30 cellular contexts compared by ENCODE assay signal in genomic region chr20:23705895-23706294, GRCh38. TPM values are rescaled to one million over a fixed set of nuclear protein-coding genes. Genes with fewer than 3 reads are reported as not detected.
A peak's percentile ranks its signal among the peaks of the same experiment; 100 is the strongest.
DNase-seq lines count a peak whose midpoint lies in the region; ATAC-seq, FAIRE-seq and TF ChIP-seq lines count a peak whose summit lies in the region.
"Had no signal": no experiment of that assay in that cellular context is flagged by ENCODE, and none has a peak within 500 bp of the region (broad histone marks: within the 10 kb centered on the region; RNA-seq: fewer than 3 reads in every experiment).

No MANE protein-coding gene starts in this region.

- ATAC-seq in HepG2 (no peak), right lobe of liver (no peak), heart left ventricle (no peak), left lung (no peak)
- ATAC-seq: GM12878 had no signal

- H3K36me3 Mint-ChIP-seq in neural crest cell (ENCODE audit: low read depth), result no peaks in the 10 kb centered on the region
- H3K36me3 Mint-ChIP-seq: CD14-positive monocyte; CD4-positive, alpha-beta memory T cell; CD4-positive, CD25-positive, alpha-beta regulatory T cell; CD8-positive, alpha-beta memory T cell had no signal

- TF ChIP-seq RAD21 in HepG2 (CRISPR knock-in tag; IDR thresholded peaks at IDR 0.05), result no peak

- H3K27ac ChIP-seq in HepG2 (ENCODE audit: extremely low read length, insufficient read depth, low read length) (no peak overlapping the region), right lobe of liver (no peak overlapping the region), heart left ventricle (no peak overlapping the region), left lung (no peak overlapping the region)
- H3K27ac ChIP-seq: BLaER1 had no signal

- H3K27ac Mint-ChIP-seq in neural crest cell (ENCODE audit: unreplicated experiment), result peak overlapping the region; percentile 40
- H3K27ac Mint-ChIP-seq: CD14-positive monocyte; CD4-positive, CD25-positive, alpha-beta regulatory T cell; CD8-positive, alpha-beta memory T cell had no signal

- TF ChIP-seq CTCF in HepG2 (CRISPR knock-in tag; IDR thresholded peaks at IDR 0.05) (no peak), right lobe of liver (IDR thresholded peaks at IDR 0.05) (no peak), neural crest cell (conservative IDR thresholded peaks at IDR 0.05) (no peak), heart left ventricle (IDR thresholded peaks at IDR 0.05) (no peak), left lung (IDR thresholded peaks at IDR 0.05) (no peak)

- no peak overlapping the region for H2AFZ ChIP-seq in HepG2 (ENCODE audit: low read length)

- CTCF ChIA-PET in HepG2 (lab: Yijun Ruan, JAX; ENCODE audit: low intra/inter-chr PET ratio, low total read pairs), result no interaction called here

- no peaks in the 10 kb centered on the region for H4K20me1 ChIP-seq in HepG2 (ENCODE audit: insufficient read depth, low read length)
- H4K20me1 ChIP-seq: BLaER1 had no signal

- POLR2A ChIA-PET in HepG2 (lab: Yijun Ruan, JAX), result no interaction called here

- no peak for FAIRE-seq in HepG2 (lab: Jason Lieb, UNC)
- FAIRE-seq: A204.1, GM12878, GM12892, GM18507 had no signal

- WGBS in HepG2 (ENCODE audit: low lambda C conversion rate), result 1% methylated on average over 1 of the region's 1 CpG
- WGBS in right lobe of liver (ENCODE audit: insufficient coverage, low coverage, low lambda C conversion rate, missing lambda C conversion rate), result 65% methylated on average over 1 of the region's 1 CpG
- 95 to 99% (median 97%) methylated on average over 1 of the region's 1 CpG for WGBS in heart left ventricle, 4 donors

- no peaks in the 10 kb centered on the region for H3K9me3 Mint-ChIP-seq in neural crest cell

- no peak overlapping the region for H3K4me3 Mint-ChIP-seq in neural crest cell
- H3K4me3 Mint-ChIP-seq: CD14-positive monocyte; CD4-positive, alpha-beta memory T cell; CD4-positive, CD25-positive, alpha-beta regulatory T cell; CD8-positive, alpha-beta memory T cell had no signal

- H3K27me3 ChIP-seq in HepG2 (ENCODE audit: control insufficient read depth in 1 of 2, insufficient read depth in 2 of 2, low read length in 2 of 2) (0 out of 5 replicates have a peak, but pooled peaks cover 0 to 4% of the 10 kb centered on the region in 2 experiments), right lobe of liver (no peaks in the 10 kb centered on the region), heart left ventricle (no peaks in the 10 kb centered on the region), left lung (no peaks in the 10 kb centered on the region)
- H3K27me3 ChIP-seq: BE2C, BLaER1 had no signal

- no peak overlapping the region for H3K9ac ChIP-seq in HepG2 (ENCODE audit: insufficient read depth, low read depth, low read length)
- H3K9ac ChIP-seq: BLaER1 had no signal

- TF ChIP-seq EP300 in HepG2 (IDR thresholded peaks at IDR 0.05; ENCODE audit: low read depth in 2 of 2, low read length in 2 of 2) (no peak), HepG2 (CRISPR knock-in tag; IDR thresholded peaks at IDR 0.05; ENCODE audit: borderline replicate concordance) (no peak)

- TF ChIP-seq POLR2A in HepG2 (IDR thresholded peaks at IDR 0.05; ENCODE audit: insufficient read depth in 1 of 2, low read depth in 2 of 2, low read length in 2 of 2) (no peak), right lobe of liver (IDR thresholded peaks at IDR 0.05) (no peak), heart left ventricle (IDR thresholded peaks at IDR 0.05) (no peak)

- peaks cover 16% of the 10 kb centered on the region for H3K27me3 Mint-ChIP-seq in neural crest cell (ENCODE audit: low read depth)
- H3K27me3 Mint-ChIP-seq: CD4-positive, CD25-positive, alpha-beta regulatory T cell had no signal

- H3K9me3 ChIP-seq in HepG2 (ENCODE audit: low read length) (no peaks in the 10 kb centered on the region), right lobe of liver (no peaks in the 10 kb centered on the region), heart left ventricle (peaks cover 0 to 6% (median 0%) of the 10 kb centered on the region in 12 donors), left lung (no peaks in the 10 kb centered on the region)
- H3K9me3 ChIP-seq: BE2C, BLaER1 had no signal

- no peaks in the 10 kb centered on the region for H3K79me2 ChIP-seq in HepG2 (ENCODE audit: insufficient read depth, low read length)

- no peak overlapping the region for H3K4me2 ChIP-seq in HepG2 (ENCODE audit: low read depth, low read length)
- H3K4me2 ChIP-seq: BLaER1 had no signal

- no peaks in the 10 kb centered on the region for H3K4me1 Mint-ChIP-seq in neural crest cell
- H3K4me1 Mint-ChIP-seq: CD14-positive monocyte; CD4-positive, alpha-beta memory T cell; CD4-positive, CD25-positive, alpha-beta regulatory T cell; CD8-positive, alpha-beta memory T cell had no signal

- no peaks in the 10 kb centered on the region for H3K4me1 ChIP-seq in HepG2 (ENCODE audit: insufficient read depth, low read length)
- H3K4me1 ChIP-seq in right lobe of liver, result no peaks in the 10 kb centered on the region
- H3K4me1 ChIP-seq in heart left ventricle, result no peaks in the 10 kb centered on the region
- H3K4me1 ChIP-seq in left lung, result no peaks in the 10 kb centered on the region
- H3K4me1 ChIP-seq: BE2C, BLaER1 had no signal

- intact Hi-C loops in HepG2 (cut with micrococcal nuclease; ENCODE audit: unreplicated experiment), result no loop called here
- intact Hi-C loops in right lobe of liver (cut with DNase I), result no loop called here
- intact Hi-C loops in heart left ventricle (cut with DNase I), result no loop called here
- intact Hi-C loops in left lung (cut with DNase I), result no loop called here

- H3K4me3 ChIP-seq in HepG2 (replicated peaks in 1 of 3; ENCODE audit: insufficient read depth in 1 of 3, low read depth in 2 of 3, low read length in 3 of 3) (no peak overlapping the region), right lobe of liver (no peak overlapping the region), heart left ventricle (no peak overlapping the region), left lung (no peak overlapping the region)
- H3K4me3 ChIP-seq: BLaER1, GM12878 had no signal

- DNase-seq in HepG2 (ENCODE audit: low spot score) (no peak), right lobe of liver (no peak), neural crest cell (ENCODE audit: low read depth, low spot score) (no peak), heart left ventricle (no peak), left lung (no peak)
- DNase-seq: 8988T; ACHN; BE2C; C1 segment of cervical spinal cord; CD4-positive, alpha-beta memory T cell; CD4-positive, CD25-positive, alpha-beta regulatory T cell; CD8-positive, alpha-beta memory T cell; COR-L47; DMS 273 treated with DMSO at 0.1 percent for 48 hours; DMS153; DMS53; DMS79; DND-41; EL; GDM1 had no signal

- H3K36me3 ChIP-seq in HepG2 (replicated peaks in 1 of 2; ENCODE audit: control insufficient read depth in 1 of 2, insufficient read depth in 2 of 2, low read length in 2 of 2) (no peaks in the 10 kb centered on the region), right lobe of liver (no peaks in the 10 kb centered on the region), heart left ventricle (no peaks in the 10 kb centered on the region), left lung (no peaks in the 10 kb centered on the region)
- H3K36me3 ChIP-seq: BE2C, BLaER1 had no signal

- in situ Hi-C loops in HepG2 (cut with HindIII; ENCODE audit: extremely low pct_ligation_motif_present, low pct_unique_long_range_greater_than_20kb), result no loop called here

- no TSS peak for BruUV-seq in HepG2 (replicated peaks; lab: Mats Ljungman, UMichigan)

RNA-seq across cellular contexts. Expression of gene CST4, which starts 17.1 kb away (rescaled TPM):
- total RNA-seq in HepG2 (2016; rRNA removed; fragmentation: Illumina TruSeq; extraction: Trizol) (not detected in 2 replicates), right lobe of liver (not detected), neural crest cell (not detected in 2 replicates), heart left ventricle (not detected), left lung (not detected)
- not detected in 2 replicates for total RNA-seq in HepG2 (2016; cell fraction: cytosol; rRNA removed; fragmentation: Illumina TruSeq; extraction: Trizol; ENCODE audit: low read depth)
- not detected in 2 replicates for total RNA-seq in HepG2 (2016; cell fraction: insoluble cytoplasmic fraction; rRNA removed; fragmentation: Illumina TruSeq; extraction: Trizol)
- total RNA-seq in HepG2 (2016; cell fraction: membrane; rRNA removed; fragmentation: Illumina TruSeq; extraction: Trizol), result not detected in 2 replicates
- total RNA-seq in HepG2 (2016; cell fraction: nucleus; rRNA removed; fragmentation: Illumina TruSeq; extraction: Trizol), result not detected in 2 replicates
- polyA plus RNA-seq in HepG2 (2011; rRNA removed) (0.16 TPM in 1 of 2 replicates, not detected in the other), heart left ventricle (not detected)
- polyA plus RNA-seq in HepG2 (2011; cell fraction: cytosol; rRNA removed), result not detected in 2 replicates
- not detected in 2 replicates for polyA plus RNA-seq in HepG2 (2011; cell fraction: nucleus; rRNA removed)
- not detected in 2 replicates for polyA plus RNA-seq in HepG2 (2012)
- not detected in 2 replicates for polyA plus RNA-seq in HepG2 (2016; cell fraction: cytosol; fragmentation: Illumina TruSeq; extraction: Trizol; ENCODE audit: low read depth)
- polyA plus RNA-seq in HepG2 (2016; cell fraction: insoluble cytoplasmic fraction; fragmentation: Illumina TruSeq; extraction: Trizol; ENCODE audit: low read depth), result not detected in 2 replicates
- polyA plus RNA-seq in HepG2 (2016; cell fraction: membrane; fragmentation: Illumina TruSeq; extraction: Trizol; ENCODE audit: low read depth), result not detected in 2 replicates
- not detected in 2 replicates for polyA plus RNA-seq in HepG2 (2016; cell fraction: nucleus; fragmentation: Illumina TruSeq; extraction: Trizol; ENCODE audit: insufficient read depth, low read depth)
- polyA minus RNA-seq in HepG2 (2011; rRNA and poly(A)+ RNA removed; ENCODE audit: low replicate concordance), result not detected in 2 replicates
- polyA minus RNA-seq in HepG2 (2011; cell fraction: cytosol; rRNA and poly(A)+ RNA removed), result not detected in 2 replicates
- polyA minus RNA-seq in HepG2 (2011; cell fraction: nucleus; rRNA and poly(A)+ RNA removed), result not detected in 2 replicates
- total RNA-seq: A673; CD4-positive, alpha-beta memory T cell; CD4-positive, CD25-positive, alpha-beta regulatory T cell; CD8-positive, alpha-beta memory T cell; Daoy; G401; GM12878 had no signal
- polyA plus RNA-seq: AG04450; CD14-positive monocyte; CD4-positive, alpha-beta memory T cell; CD4-positive, CD25-positive, alpha-beta regulatory T cell; CD8-positive, alpha-beta memory T cell; GM12878 had no signal

RNA-seq across cellular contexts. Expression of gene CST1, which starts 44.8 kb away (rescaled TPM):
- not detected in 2 replicates for total RNA-seq in HepG2 (2016; rRNA removed; fragmentation: Illumina TruSeq; extraction: Trizol)
- not detected in 2 replicates for total RNA-seq in HepG2 (2016; cell fraction: cytosol; rRNA removed; fragmentation: Illumina TruSeq; extraction: Trizol; ENCODE audit: low read depth)
- total RNA-seq in HepG2 (2016; cell fraction: insoluble cytoplasmic fraction; rRNA removed; fragmentation: Illumina TruSeq; extraction: Trizol), result not detected in 2 replicates
- not detected in 2 replicates for total RNA-seq in HepG2 (2016; cell fraction: membrane; rRNA removed; fragmentation: Illumina TruSeq; extraction: Trizol)
- total RNA-seq in HepG2 (2016; cell fraction: nucleus; rRNA removed; fragmentation: Illumina TruSeq; extraction: Trizol), result not detected in 2 replicates
- polyA plus RNA-seq in HepG2 (2011; rRNA removed), result 0.09 and 0.22 TPM in 2 replicates
- polyA plus RNA-seq in HepG2 (2011; cell fraction: cytosol; rRNA removed), result 0.12 and 0.28 TPM in 2 replicates
- polyA plus RNA-seq in HepG2 (2011; cell fraction: nucleus; rRNA removed), result not detected in 2 replicates
- 0.41 TPM in 1 of 2 replicates, not detected in the other for polyA plus RNA-seq in HepG2 (2012)
- polyA plus RNA-seq in HepG2 (2016; cell fraction: cytosol; fragmentation: Illumina TruSeq; extraction: Trizol; ENCODE audit: low read depth), result 0.25 TPM in 1 of 2 replicates, not detected in the other
- polyA plus RNA-seq in HepG2 (2016; cell fraction: insoluble cytoplasmic fraction; fragmentation: Illumina TruSeq; extraction: Trizol; ENCODE audit: low read depth), result not detected in 2 replicates
- not detected in 2 replicates for polyA plus RNA-seq in HepG2 (2016; cell fraction: membrane; fragmentation: Illumina TruSeq; extraction: Trizol; ENCODE audit: low read depth)
- polyA plus RNA-seq in HepG2 (2016; cell fraction: nucleus; fragmentation: Illumina TruSeq; extraction: Trizol; ENCODE audit: insufficient read depth, low read depth), result 0.71 TPM in 1 of 2 replicates, not detected in the other
- polyA minus RNA-seq in HepG2 (2011; rRNA and poly(A)+ RNA removed; ENCODE audit: low replicate concordance), result not detected in 2 replicates
- not detected in 2 replicates for polyA minus RNA-seq in HepG2 (2011; cell fraction: cytosol; rRNA and poly(A)+ RNA removed)
- not detected in 2 replicates for polyA minus RNA-seq in HepG2 (2011; cell fraction: nucleus; rRNA and poly(A)+ RNA removed)
- total RNA-seq in right lobe of liver, result not detected
- total RNA-seq in neural crest cell, result not detected in 2 replicates
- not detected for total RNA-seq in heart left ventricle
- not detected for polyA plus RNA-seq in heart left ventricle
- total RNA-seq in left lung, result not detected
- total RNA-seq: A673; CD4-positive, alpha-beta memory T cell; CD4-positive, CD25-positive, alpha-beta regulatory T cell; CD8-positive, alpha-beta memory T cell; Daoy; G401; GM12878 had no signal
- polyA plus RNA-seq: AG04450; CD14-positive monocyte; CD4-positive, alpha-beta memory T cell; CD4-positive, CD25-positive, alpha-beta regulatory T cell; CD8-positive, alpha-beta memory T cell; GM12878 had no signal
